In genomic region chr12:130953783-130954543, GRCh38 we compare ENCODE assay signal across 9 cellular contexts. TPM values are rescaled to one million over a fixed set of nuclear protein-coding genes. Genes with fewer than 3 reads are reported as not detected.
DNase-seq lines count a peak whose midpoint lies in the region; TF ChIP-seq lines count a peak whose summit lies in the region.
"Had no signal": no experiment of that assay in that cellular context is flagged by ENCODE, and none has a peak within 500 bp of the region (broad histone marks: within the 10 kb centered on the region; RNA-seq: fewer than 3 reads in every experiment).

Gene ADGRD1 (plus strand): TSS chr12:130953907. CDS start chr12:130954466, 559 bp downstream.

- peaks cover 17% of the 10 kb centered on the region for H3K4me1 ChIP-seq in neural progenitor cell

- no peak within 1 kb of the TSS for H3K4me2 ChIP-seq in neural progenitor cell

- H3K9me3 ChIP-seq in neural progenitor cell (ENCODE audit: low read depth), result no peaks in the 10 kb centered on the region

- no peaks in the 10 kb centered on the region for H3K79me2 ChIP-seq in neural progenitor cell (ENCODE audit: low read depth)

- H4K20me1 ChIP-seq in neural progenitor cell (ENCODE audit: low read depth), result no peaks in the 10 kb centered on the region

- H3F3A ChIP-seq in neural progenitor cell (ENCODE audit: low read depth), result peaks cover 18% of the 10 kb centered on the region

- H3K27ac Mint-ChIP-seq in neural progenitor cell, result no peak within 1 kb of the TSS

- H3K27me3 ChIP-seq in neural progenitor cell, result no peaks in the 10 kb centered on the region

- no peak within 1 kb of the TSS for H2AFZ ChIP-seq in neural progenitor cell (replicated peaks)

- peak within 1 kb of the TSS; percentile 63 for H3K4me3 ChIP-seq in AG10803 (ENCODE audit: low read length)
- H3K4me3 ChIP-seq in fibroblast of villous mesenchyme (ENCODE audit: low read depth, low read length), result no peak within 1 kb of the TSS
- no peak within 1 kb of the TSS for H3K4me3 ChIP-seq in neural progenitor cell

- peaks cover 26% of the 10 kb centered on the region for H3K4me1 Mint-ChIP-seq in neural progenitor cell

- H3K36me3 Mint-ChIP-seq in neural progenitor cell, result no peaks in the 10 kb centered on the region

- DNase-seq in AG10803 (ENCODE audit: low read depth) (peak; percentile 77), MV-4-11 (lab: John Stamatoyannopoulos, UW) (peak; percentile 93), fibroblast of villous mesenchyme (ENCODE audit: low read depth) (peak; percentile 56), neural progenitor cell (ENCODE audit: low spot score) (no peak), NCI-H345 (lab: John Stamatoyannopoulos, UW) (no peak), NCI-H510A treated with DMSO at 0.1 percent for 48 hours (lab: John Stamatoyannopoulos, UW) (no peak), NCI-H2107 treated with DMSO at 0.1 percent for 48 hours (lab: John Stamatoyannopoulos, UW; ENCODE audit: unreplicated experiment) (no peak)
- no peak for DNase-seq in activated CD8-positive, alpha-beta memory T cell treated with anti-CD3 and anti-CD28 coated beads, Interleukin-2, amount 50 U/mL, for 4 hours

- TF ChIP-seq CTCF in AG10803 (conservative IDR thresholded peaks at IDR 0.05; ENCODE audit: low read length) (no peak), fibroblast of villous mesenchyme (IDR thresholded peaks at IDR 0.05; ENCODE audit: insufficient read depth, low read depth, low read length) (no peak), neural progenitor cell (IDR thresholded peaks at IDR 0.05) (no peak)

- H3K9ac ChIP-seq in neural progenitor cell, result no peak within 1 kb of the TSS

- H3K36me3 ChIP-seq in neural progenitor cell, result no peaks in the 10 kb centered on the region

- no peaks in the 10 kb centered on the region for H3K9me3 Mint-ChIP-seq in neural progenitor cell

- peak within 1 kb of the TSS; percentile 59 for H3K4me3 Mint-ChIP-seq in neural progenitor cell

- no peak within 1 kb of the TSS for H3K27ac ChIP-seq in neural progenitor cell

- peaks cover 29% of the 10 kb centered on the region for H3K27me3 Mint-ChIP-seq in neural progenitor cell (ENCODE audit: insufficient read depth, low read depth)

RNA-seq across cellular contexts. Expression of gene ADGRD1, which starts in this region (rescaled TPM):
- total RNA-seq in fibroblast of villous mesenchyme (under 0.01 TPM in 2 replicates), neural progenitor cell (ENCODE audit: low replicate concordance) (0.40 TPM in 1 of 2 replicates, not detected in the other)
- total RNA-seq: glomerular endothelial cell had no signal

Comparison
In these comparisons a context has a peak if more than half of its experiments do, and no peak if none do; other contexts are left out.
1. Peak in DNase-seq in fibroblast of villous mesenchyme; RNA of the gene not detected or under 1 TPM.
2. DNase-seq: peak in AG10803 (single experiment) and MV-4-11 (single experiment); none in neural progenitor cell (single experiment), NCI-H345 (single experiment), activated CD8-positive, alpha-beta memory T cell treated with anti-CD3 and anti-CD28 coated beads, Interleukin-2, amount 50 U/mL, for 4 hours (single experiment), NCI-H510A treated with DMSO at 0.1 percent for 48 hours (single experiment) and NCI-H2107 treated with DMSO at 0.1 percent for 48 hours (single experiment).